In genomic region chr10:15871823-15872222, GRCh38 we compare ENCODE assay signal across 7 cellular contexts.
"Had no signal": no experiment of that assay in that cellular context is flagged by ENCODE, and none has a peak within 500 bp of the region (broad histone marks: within the 10 kb centered on the region; RNA-seq: fewer than 3 reads in every experiment).

No MANE protein-coding gene starts in this region.

- H3K9me3 Mint-ChIP-seq: HFFc6 had no signal

- H3K4me1 Mint-ChIP-seq: H9, IgD-negative memory B cell had no signal

- H3K4me3 ChIP-seq: GM23248 had no signal

- ATAC-seq: HepG2 had no signal

- H3K4me3 Mint-ChIP-seq: H9, HFFc6, IgD-negative memory B cell had no signal

- H3K27ac ChIP-seq: GM23248, HL-60 had no signal

- H2AFZ ChIP-seq: GM23248 had no signal

- DNase-seq: GM23248, H9, HCEC 1CT, HFFc6 had no signal

- H3K27ac Mint-ChIP-seq: H9, HFFc6, IgD-negative memory B cell had no signal
